16 cellular contexts compared by ENCODE assay signal in the genomic region with DNA sequence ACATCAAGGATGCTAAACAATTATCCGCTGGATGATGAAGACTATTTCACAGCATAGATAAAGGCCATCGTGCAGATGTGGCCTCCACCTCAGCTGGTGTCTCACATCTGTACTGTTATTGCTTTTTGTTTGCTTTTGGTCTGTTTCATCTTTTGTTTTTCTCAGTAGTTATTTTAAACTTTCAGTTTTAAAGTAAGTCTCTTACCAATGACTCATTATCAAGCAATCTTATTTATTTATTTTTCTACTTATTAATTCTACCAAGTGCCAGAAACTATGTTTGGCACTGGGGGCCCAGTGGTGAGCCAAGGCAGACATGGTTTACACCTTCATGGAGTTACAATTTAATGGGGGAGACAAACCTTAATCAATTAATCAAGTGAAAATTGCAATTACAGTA.
"Had no signal": no experiment of that assay in that cellular context is flagged by ENCODE, and none has a peak within 500 bp of the region (broad histone marks: within the 10 kb centered on the region; RNA-seq: fewer than 3 reads in every experiment).

No MANE protein-coding gene starts in this region.

- DNase-seq: activated CD4-positive, alpha-beta memory T cell treated with anti-CD3 and anti-CD28 coated beads for 36 hours; activated CD4-positive, alpha-beta T cell treated with anti-CD3 and anti-CD28 coated beads for 36 hours; activated effector memory CD4-positive, alpha-beta T cell treated with Interleukin-2 at 50 U/mL for 16 hours; activated T-cell treated with anti-CD3 and anti-CD28 coated beads, Interleukin-2, amount 50 U/mL, for 24 hours; amniotic stem cell; cortex of kidney; effector CD8-positive, alpha-beta T cell; hypothalamus; lower lobe of right lung; occipital lobe; stimulated activated naive CD8-positive, alpha-beta T cell treated with anti-CD3 and anti-CD28 coated beads, Interleukin-15, Interleukin-2, amounts not matched to agents 100 U/mL and 50 U/mL, for 24 hours; T-helper 2 cell; trophoblast cell had no signal

- H3K27me3 ChIP-seq: right atrium auricular region had no signal

- ATAC-seq: activated CD4-positive, alpha-beta T cell treated with anti-CD3 and anti-CD28 coated beads for 36 hours; activated naive CD4-positive, alpha-beta T cell treated with anti-CD3 and anti-CD28 coated beads, Interleukin-2, amount 50 U/mL, for 72 hours; lower lobe of right lung; stimulated activated naive CD8-positive, alpha-beta T cell treated with anti-CD3 and anti-CD28 coated beads, Interleukin-15, Interleukin-2, amounts not matched to agents 100 U/mL and 50 U/mL, for 24 hours had no signal

- H3K27ac ChIP-seq: lower lobe of right lung, right atrium auricular region had no signal

- H3K4me1 ChIP-seq: lower lobe of right lung, right atrium auricular region had no signal

- H3K9me3 ChIP-seq: lower lobe of right lung, right atrium auricular region had no signal

- H3K4me3 ChIP-seq: lower lobe of right lung, right atrium auricular region, smooth muscle cell had no signal

- H3K36me3 ChIP-seq: lower lobe of right lung, right atrium auricular region had no signal
